ENCODE assay signal across 8 cellular contexts in genomic region chr3:45986303-45986982, GRCh38. TPM values are rescaled to one million over a fixed set of nuclear protein-coding genes. Genes with fewer than 3 reads are reported as not detected.
A peak's percentile ranks its signal among the peaks of the same experiment; 100 is the strongest.
DNase-seq lines count a peak whose midpoint lies in the region; ATAC-seq and TF ChIP-seq lines count a peak whose summit lies in the region.

No MANE protein-coding gene starts in this region.

- peaks cover 7 to 25% of the 10 kb centered on the region in 2 experiments for H3K36me3 ChIP-seq in SK-N-SH (replicated peaks in 1 of 2; ENCODE audit: control insufficient read depth in 1 of 2, insufficient read depth in 2 of 2, low read length in 1 of 2)

- ATAC-seq in GM21825 (IDR thresholded peaks at IDR 0.05; ENCODE audit: unreplicated experiment) (no peak), GM18907 (IDR thresholded peaks at IDR 0.05; ENCODE audit: unreplicated experiment) (no peak)
- ATAC-seq in stimulated activated naive B cell treated with anti-CD40 and anti-IgM and Interleukin-4, amounts not matched to agents 10 μg/mL and 1 μg/mL and 100 μg/mL, for 72 hours (replicated peaks) = no peak

- no peaks in the 10 kb centered on the region for H3K9me3 Mint-ChIP-seq in stimulated activated naive B cell treated with anti-CD40 and anti-IgM and Interleukin-4, amounts not matched to agents 10 μg/mL and 1 μg/mL and 100 μg/mL, for 72 hours

- peaks cover 13 to 40% of the 10 kb centered on the region in 2 donors for H3K36me3 Mint-ChIP-seq in stimulated activated naive B cell treated with anti-CD40 and anti-IgM and Interleukin-4, amounts not matched to agents 10 μg/mL and 1 μg/mL and 100 μg/mL, for 72 hours

- peak overlapping the region; percentile 16; the same call in 1 of the 2 replicates for H2AFZ ChIP-seq in SK-N-SH (ENCODE audit: low read depth)

- TF ChIP-seq EP300 in SK-N-SH (IDR thresholded peaks at IDR 0.05; ENCODE audit: borderline replicate concordance in 1 of 2, low read depth in 1 of 2, low read length in 1 of 2) = no peak

- no peaks in the 10 kb centered on the region for H3K27me3 ChIP-seq in SK-N-SH (ENCODE audit: insufficient read depth)

- TF ChIP-seq CTCF in SK-N-SH (IDR thresholded peaks at IDR 0.05) (no peak), retinal pigment epithelial cell (conservative IDR thresholded peaks at IDR 0.05; ENCODE audit: low read depth, low read length) (no peak)

- H3K27ac ChIP-seq in SK-N-SH (ENCODE audit: low read depth in 2 of 2, low read length in 1 of 2) = peak overlapping the region in 1 of 2 experiments; percentile 89; a peak in 3 of 4 replicates

- DNase-seq in ELR (ENCODE audit: low read depth) = peak; percentile 68
- no peak for DNase-seq in SK-N-SH
- DNase-seq in fibroblast of peridontal ligament (ENCODE audit: extremely low read depth) = peak; percentile 82
- peak; percentile 34 for DNase-seq in retinal pigment epithelial cell (ENCODE audit: low read depth)
- DNase-seq in activated effector memory CD4-positive, alpha-beta T cell treated with anti-CD3 and anti-CD28 coated beads, Interleukin-2, amount 50 U/mL, for 16 hours = no peak
- no peak for DNase-seq in stimulated activated naive B cell treated with anti-CD40 and anti-IgM and Interleukin-4, amounts not matched to agents 10 μg/mL and 1 μg/mL and 100 μg/mL, for 72 hours

- H3K27me3 Mint-ChIP-seq in stimulated activated naive B cell treated with anti-CD40 and anti-IgM and Interleukin-4, amounts not matched to agents 10 μg/mL and 1 μg/mL and 100 μg/mL, for 72 hours = no peaks in the 10 kb centered on the region

- H3K27ac Mint-ChIP-seq in stimulated activated naive B cell treated with anti-CD40 and anti-IgM and Interleukin-4, amounts not matched to agents 10 μg/mL and 1 μg/mL and 100 μg/mL, for 72 hours = no peak overlapping the region

- peaks cover 27% of the 10 kb centered on the region; the same call in 1 of the 2 replicates for H3K79me2 ChIP-seq in SK-N-SH (ENCODE audit: insufficient read depth)

- H3K4me3 ChIP-seq in SK-N-SH (ENCODE audit: low read depth in 2 of 2, low read length in 1 of 2) (no peak overlapping the region), retinal pigment epithelial cell (ENCODE audit: low read length) (no peak overlapping the region)

- no peaks in the 10 kb centered on the region for H3K9me2 ChIP-seq in SK-N-SH

- POLR2A ChIA-PET in SK-N-SH (lab: Yijun Ruan, JAX) = no interaction called here

- no peak for TF ChIP-seq RAD21 in SK-N-SH (IDR thresholded peaks at IDR 0.05; ENCODE audit: low read length)

- peak overlapping the region; percentile 63 for H3K9ac ChIP-seq in SK-N-SH

- no peaks in the 10 kb centered on the region for H4K20me1 ChIP-seq in SK-N-SH (ENCODE audit: insufficient read depth)

- H3K4me3 Mint-ChIP-seq in stimulated activated naive B cell treated with anti-CD40 and anti-IgM and Interleukin-4, amounts not matched to agents 10 μg/mL and 1 μg/mL and 100 μg/mL, for 72 hours = no peak overlapping the region

- peaks cover 28 to 49% of the 10 kb centered on the region in 2 donors for H3K4me1 Mint-ChIP-seq in stimulated activated naive B cell treated with anti-CD40 and anti-IgM and Interleukin-4, amounts not matched to agents 10 μg/mL and 1 μg/mL and 100 μg/mL, for 72 hours

- peaks cover 9% of the 10 kb centered on the region for H3F3A ChIP-seq in SK-N-SH (replicated peaks; ENCODE audit: insufficient read depth)

- WGBS in SK-N-SH (ENCODE audit: low lambda C conversion rate) = 57% methylated on average over 4 of the region's 5 CpGs

- H3K9me3 ChIP-seq in SK-N-SH = no peaks in the 10 kb centered on the region

- peak overlapping the region; percentile 55 for H3K4me2 ChIP-seq in SK-N-SH

- H3K4me1 ChIP-seq in SK-N-SH (ENCODE audit: control insufficient read depth in 1 of 2, insufficient read depth in 2 of 2, low read depth in 1 of 2, low read length in 1 of 2) = peaks cover 41 to 51% of the 10 kb centered on the region in 2 experiments; a peak in 3 of 4 replicates

- CTCF ChIA-PET in SK-N-SH (lab: Yijun Ruan, JAX) = interaction anchor here (0.9 to 2.3 kb wide), 4 partner anchors 8 to 93 kb away, joined by 3 to 6 read pairs (median 4); no protein-coding TSS in a partner anchor

TF ChIP-seq in SK-N-SH, 30 proteins besides CTCF, POLR2A, EP300 and RAD21:
- no peak for TF ChIP-seq SIN3A (IDR thresholded peaks at IDR 0.05; ENCODE audit: borderline replicate concordance, low read depth, low read length)
- TF ChIP-seq MEF2A (IDR thresholded peaks at IDR 0.05; ENCODE audit: borderline replicate concordance, low read depth) = 0 out of 2 replicates have a peak, but pooled peaks have one; percentile 10
- TF ChIP-seq FOSL2 (IDR thresholded peaks at IDR 0.05; ENCODE audit: borderline replicate concordance, low read depth) = peak; percentile 9; the same call in 1 of the 2 replicates
- no peak for TF ChIP-seq GATA2 (CRISPR knock-in tag; IDR thresholded peaks at IDR 0.05)
- TF ChIP-seq RFX5 (IDR thresholded peaks at IDR 0.05; ENCODE audit: low read length) = no peak
- 0 out of 2 replicates have a peak, but pooled peaks have one; percentile 12 for TF ChIP-seq TCF12 (IDR thresholded peaks at IDR 0.05)
- TF ChIP-seq FOXJ3 (CRISPR knock-in tag; IDR thresholded peaks at IDR 0.05) = no peak

RNA-seq across cellular contexts. Expression of gene FYCO1, which starts 9.2 kb away (rescaled TPM):
- polyA plus RNA-seq in SK-N-SH (2012; rRNA removed) = 5.5 and 5.7 TPM in 2 replicates
- 5.2 and 6.2 TPM in 2 replicates for polyA plus RNA-seq in SK-N-SH (2012; cell fraction: cytosol; rRNA removed)
- polyA plus RNA-seq in SK-N-SH (2012; cell fraction: nucleus; rRNA removed) = 7.9 and 9.9 TPM in 2 replicates

RNA-seq across cellular contexts. Expression of gene XCR1, which starts 40.8 kb away (rescaled TPM):
- not detected in 2 replicates for polyA plus RNA-seq in SK-N-SH (2012; rRNA removed)
- polyA plus RNA-seq in SK-N-SH (2012; cell fraction: cytosol; rRNA removed) = not detected in 2 replicates
- polyA plus RNA-seq in SK-N-SH (2012; cell fraction: nucleus; rRNA removed) = not detected in 2 replicates

RNA-seq across cellular contexts. Expression of gene CXCR6, which starts 43.2 kb away (rescaled TPM):
- not detected in 2 replicates for polyA plus RNA-seq in SK-N-SH (2012; rRNA removed)
- polyA plus RNA-seq in SK-N-SH (2012; cell fraction: cytosol; rRNA removed) = not detected in 2 replicates
- not detected in 2 replicates for polyA plus RNA-seq in SK-N-SH (2012; cell fraction: nucleus; rRNA removed)

Comparison
In these comparisons a context has a peak if more than half of its experiments do, and no peak if none do; other contexts are left out.
1. DNase-seq: peak in ELR (single experiment), fibroblast of peridontal ligament (single experiment) and retinal pigment epithelial cell (single experiment); none in SK-N-SH (single experiment), activated effector memory CD4-positive, alpha-beta T cell treated with anti-CD3 and anti-CD28 coated beads, Interleukin-2, amount 50 U/mL, for 16 hours (single experiment) and stimulated activated naive B cell treated with anti-CD40 and anti-IgM and Interleukin-4, amounts not matched to agents 10 μg/mL and 1 μg/mL and 100 μg/mL, for 72 hours (single experiment).